9 cellular contexts compared by ENCODE assay signal in the genomic region with DNA sequence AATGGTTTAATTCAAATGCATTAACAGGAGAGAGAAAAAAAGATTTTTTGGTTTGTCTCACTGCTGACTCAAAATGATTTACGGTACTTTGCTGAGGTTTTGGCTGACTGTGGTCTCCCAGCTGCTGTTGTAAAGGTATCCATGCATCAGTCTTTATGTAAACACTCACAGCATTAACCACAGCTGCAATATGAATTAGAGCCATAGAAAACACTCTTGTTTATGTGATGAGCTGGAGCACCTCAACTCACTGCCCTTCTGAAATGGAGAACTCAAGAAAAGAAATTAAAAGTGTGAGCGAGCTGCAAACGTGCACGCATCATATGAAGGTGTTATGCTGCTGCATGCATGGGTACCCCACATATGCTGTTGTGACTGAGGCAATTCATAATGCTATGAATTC.
A peak's percentile ranks its signal among the peaks of the same experiment; 100 is the strongest.
DNase-seq lines count a peak whose midpoint lies in the region; ATAC-seq, FAIRE-seq and TF ChIP-seq lines count a peak whose summit lies in the region.
"Had no signal": no experiment of that assay in that cellular context is flagged by ENCODE, and none has a peak within 500 bp of the region (broad histone marks: within the 10 kb centered on the region; RNA-seq: fewer than 3 reads in every experiment).

No MANE protein-coding gene starts in this region.

- peak; percentile 76 for ATAC-seq in GM18520 (IDR thresholded peaks at IDR 0.05; ENCODE audit: unreplicated experiment)

- no peaks in the 10 kb centered on the region for H3K9me3 ChIP-seq in MG63

- no peaks in the 10 kb centered on the region for H3K36me3 Mint-ChIP-seq in CD14-positive monocyte

- TF ChIP-seq CTCF in HFF-Myc (IDR thresholded peaks at IDR 0.05; ENCODE audit: low read depth, low read length, missing control alignments), result no peak
- no peak for TF ChIP-seq CTCF in D721Med (IDR thresholded peaks at IDR 0.05; ENCODE audit: insufficient read depth, missing control alignments)
- TF ChIP-seq CTCF in CD14-positive monocyte (IDR thresholded peaks at IDR 0.05), result no peak

- FAIRE-seq in D721Med (lab: Jason Lieb, UNC), result no peak

- peaks cover 8% of the 10 kb centered on the region for H3K4me1 Mint-ChIP-seq in CD14-positive monocyte

- H3K27me3 Mint-ChIP-seq in CD14-positive monocyte (ENCODE audit: low read depth in 3 of 3), result peaks cover 0 to 2% (median 1%) of the 10 kb centered on the region in 3 donors

- DNase-seq in HFF-Myc (ENCODE audit: extremely low read depth, low read depth) (peak; percentile 75), MG63 (peak; percentile 71), left kidney (ENCODE audit: low read depth, low spot score) (peak; percentile 72), NCI-H1930 (lab: John Stamatoyannopoulos, UW) (no peak), D721Med (ENCODE audit: insufficient read length, low spot score) (no peak), hippocampal formation (lab: John Stamatoyannopoulos, UW) (no peak), CD14-positive monocyte (ENCODE audit: low spot score) (no peak)
- DNase-seq: head of caudate nucleus had no signal

- intact Hi-C loops in CD14-positive monocyte (cut with micrococcal nuclease), result no loop called here

- no peak overlapping the region for H3K4me3 Mint-ChIP-seq in CD14-positive monocyte

- H3K36me3 ChIP-seq in MG63, result peaks cover 10% of the 10 kb centered on the region; the same call in 1 of the 2 replicates

- no peak overlapping the region for H3K27ac Mint-ChIP-seq in CD14-positive monocyte

- H3K27me3 ChIP-seq in MG63, result no peaks in the 10 kb centered on the region

- H3K9me3 Mint-ChIP-seq in CD14-positive monocyte, result peaks cover 0 to 4% (median 0%) of the 10 kb centered on the region in 7 donors

- no peak overlapping the region for H3K4me3 ChIP-seq in HFF-Myc (replicated peaks; ENCODE audit: low read depth, low read length)
- no peak overlapping the region for H3K4me3 ChIP-seq in MG63

Comparison
In these comparisons a context has a peak if more than half of its experiments do, and no peak if none do; other contexts are left out.
1. DNase-seq: peak in HFF-Myc (single experiment), MG63 (single experiment) and left kidney (single experiment); none in NCI-H1930 (0 of 2), D721Med (single experiment), hippocampal formation (0 of 2) and CD14-positive monocyte (single experiment).